ENCODE assay signal across 20 cellular contexts in genomic region chr10:91567815-91568214, GRCh38.
DNase-seq lines count a peak whose midpoint lies in the region; ATAC-seq, FAIRE-seq and TF ChIP-seq lines count a peak whose summit lies in the region.
"Had no signal": no experiment of that assay in that cellular context is flagged by ENCODE, and none has a peak within 500 bp of the region (broad histone marks: within the 10 kb centered on the region; RNA-seq: fewer than 3 reads in every experiment).

No MANE protein-coding gene starts in this region.

- peaks cover 0 to 2% (median 0%) of the 10 kb centered on the region in 3 donors for H3K4me1 Mint-ChIP-seq in T-cell

- H3K4me1 ChIP-seq in A549 (0 out of 3 replicates have a peak, but pooled peaks cover 3% of the 10 kb centered on the region), keratinocyte (ENCODE audit: control insufficient read depth, extremely low read depth, insufficient read depth, low read length) (peaks cover 15% of the 10 kb centered on the region)
- H3K4me1 ChIP-seq: Caco-2, Peyer's patch had no signal

- H3K4me2 ChIP-seq in A549 (no peak overlapping the region; the same call in 2 of the 3 replicates), keratinocyte (ENCODE audit: control insufficient read depth, extremely low read depth, insufficient read depth, low read depth, low read length) (no peak overlapping the region)

- H3K4me3 Mint-ChIP-seq in T-cell: no peak overlapping the region
- H3K4me3 Mint-ChIP-seq: CD4-positive, alpha-beta T cell; H9 had no signal

- H3K27me3 ChIP-seq in keratinocyte (ENCODE audit: control insufficient read depth, extremely low read depth, insufficient read depth, low read length): no peaks in the 10 kb centered on the region
- H3K27me3 ChIP-seq: Peyer's patch had no signal

- CTCF ChIA-PET in A549 (lab: Yijun Ruan, JAX) (interaction anchor here (0.5 to 1.9 kb wide), 6 partner anchors 9 to 177 kb away, joined by 3 to 9 read pairs (median 4); no protein-coding TSS in a partner anchor), T-cell (lab: Charles Lee) (no interaction called here)

- no peak for TF ChIP-seq EP300 in A549 (IDR thresholded peaks at IDR 0.05)

- dilution Hi-C loops in keratinocyte (cut with MboI; ENCODE audit: extremely low pct_ligation_motif_present, low sequenced_read_pairs): no loop called here

- no peak for ATAC-seq in A549
- peak; percentile 47 for ATAC-seq in HG02973 (IDR thresholded peaks at IDR 0.05; ENCODE audit: unreplicated experiment)
- ATAC-seq in HG02571 (IDR thresholded peaks at IDR 0.05; ENCODE audit: unreplicated experiment): no peak
- ATAC-seq in T-cell (replicated peaks in 1 of 4): no peak
- ATAC-seq: Right ventricle myocardium inferior had no signal

- no peaks in the 10 kb centered on the region for H3K36me3 Mint-ChIP-seq in T-cell

- no peak overlapping the region for H3K27ac Mint-ChIP-seq in T-cell
- H3K27ac Mint-ChIP-seq: CD4-positive, alpha-beta T cell; H9 had no signal

- H3K27ac ChIP-seq in A549: peak overlapping the region in 1 of 2 experiments; percentile 50; a peak in 2 of 6 replicates
- H3K27ac ChIP-seq in keratinocyte (ENCODE audit: control insufficient read depth, insufficient read depth, low read length): no peak overlapping the region
- H3K27ac ChIP-seq: Peyer's patch, SK-N-MC had no signal

- H3K9me1 ChIP-seq in keratinocyte (ENCODE audit: control insufficient read depth, extremely low read depth, insufficient read depth, low read length): no peaks in the 10 kb centered on the region

- peaks cover 0 to 4% (median 0%) of the 10 kb centered on the region in 3 donors for H3K9me3 Mint-ChIP-seq in T-cell
- H3K9me3 Mint-ChIP-seq: CD4-positive, alpha-beta T cell; H9 had no signal

- WGBS in A549 (ENCODE audit: missing lambda C conversion rate): 54% methylated on average over 3 of the region's 3 CpGs

- TF ChIP-seq POLR2A in A549 (IDR thresholded peaks at IDR 0.05; ENCODE audit: low read length): no peak

- FAIRE-seq in A549 (lab: Jason Lieb, UNC) (no peak), keratinocyte (lab: Jason Lieb, UNC) (peak; percentile 81)

- TF ChIP-seq RAD21 in A549 (conservative IDR thresholded peaks at IDR 0.05 in 1 of 2, IDR thresholded peaks at IDR 0.05 in 1 of 2): no peak

- no peaks in the 10 kb centered on the region for H3K36me3 ChIP-seq in keratinocyte (ENCODE audit: control insufficient read depth in 2 of 2, extremely low read depth in 1 of 2, insufficient read depth in 2 of 2, low read length in 2 of 2)
- H3K36me3 ChIP-seq: Peyer's patch had no signal

- H3K4me3 ChIP-seq in A549 (no peak overlapping the region), epithelial cell of esophagus (ENCODE audit: low read length) (no peak overlapping the region), keratinocyte (ENCODE audit: control insufficient read depth in 2 of 3, extremely low read depth in 1 of 3, insufficient read depth in 2 of 3, low read depth in 1 of 3, low read length in 3 of 3) (no peak overlapping the region)
- H3K4me3 ChIP-seq: Peyer's patch, SK-N-MC had no signal

- TF ChIP-seq CTCF in A549 (IDR thresholded peaks at IDR 0.05) (no peak), epithelial cell of esophagus (IDR thresholded peaks at IDR 0.05; ENCODE audit: insufficient read depth, low read depth, low read length, missing control alignments) (no peak), keratinocyte (optimal IDR thresholded peaks at IDR 0.05 in 1 of 3, IDR thresholded peaks at IDR 0.05 in 1 of 3, conservative IDR thresholded peaks at IDR 0.05 in 1 of 3; ENCODE audit: extremely low read depth in 1 of 3, insufficient read depth in 2 of 3, low read length in 3 of 3) (no peak), GM10266 (IDR thresholded peaks at IDR 0.05; ENCODE audit: control insufficient read depth, insufficient read depth, low read depth, missing control alignments) (no peak)

- H3K9me3 ChIP-seq in A549 (no peaks in the 10 kb centered on the region), keratinocyte (ENCODE audit: control insufficient read depth, low read depth, low read length) (no peaks in the 10 kb centered on the region)
- H3K9me3 ChIP-seq: Peyer's patch had no signal

- DNase-seq in A549 (ENCODE audit: low read depth in 1 of 2, low spot score in 1 of 2): no peak
- peak; percentile 76 for DNase-seq in epithelial cell of esophagus (ENCODE audit: low read depth)
- no peak for DNase-seq in keratinocyte (ENCODE audit: low read depth, low spot score)
- DNase-seq in NCI-H524 (lab: John Stamatoyannopoulos, UW): no peak
- DNase-seq in T-cell: no peak
- DNase-seq in GM10266 (ENCODE audit: extremely low spot score): no peak
- DNase-seq: 8988T; Caco-2; CD4-positive, alpha-beta T cell; H9; KG1; NCI-H1105 treated with DMSO at 0.1 percent for 48 hours; NCI-H1694; NCI-H2081 treated with DMSO at 0.1 percent for 48 hours; NCI-H446 treated with DMSO at 0.1 percent for 48 hours; Peyer's patch had no signal

- POLR2A ChIA-PET in A549 (lab: Yijun Ruan, JAX) (no interaction called here), T-cell (lab: Charles Lee) (no interaction called here)

- H2AFZ ChIP-seq in keratinocyte (ENCODE audit: control insufficient read depth, low read length): no peak overlapping the region

- H3K9ac ChIP-seq in keratinocyte (ENCODE audit: control insufficient read depth, extremely low read depth, insufficient read depth, low read length): no peak overlapping the region

- no peaks in the 10 kb centered on the region for H4K20me1 ChIP-seq in keratinocyte (ENCODE audit: control insufficient read depth, extremely low read depth, insufficient read depth, low read length)

- no peaks in the 10 kb centered on the region for H3K79me2 ChIP-seq in keratinocyte (ENCODE audit: control insufficient read depth, insufficient read depth, low read length)

- peaks cover 4 to 9% of the 10 kb centered on the region in 2 donors for H3K27me3 Mint-ChIP-seq in T-cell

TF ChIP-seq in A549, 52 proteins besides CTCF, POLR2A, EP300 and RAD21:
- no peak for TF ChIP-seq RNF2 (IDR thresholded peaks at IDR 0.05; ENCODE audit: borderline replicate concordance, low read depth)
- no peak for TF ChIP-seq CBX2 (IDR thresholded peaks at IDR 0.05; ENCODE audit: borderline replicate concordance, low read depth)
- TF ChIP-seq MAFK (IDR thresholded peaks at IDR 0.05; ENCODE audit: partially characterized antibody): peak; percentile 90
- no peak for TF ChIP-seq TP53 (CRISPR knock-in tag; IDR thresholded peaks at IDR 0.05)
TF ChIP-seq in A549: peak in this region for 1.
